In genomic region chr10:9605231-9605630, GRCh38 we compare ENCODE assay signal across 1 cellular context.
TF ChIP-seq lines count a peak whose summit lies in the region.

No MANE protein-coding gene starts in this region.

TF ChIP-seq in GM23338, 12 proteins besides CTCF, POLR2A, EP300 and RAD21 (continued from another document):
- no peak for TF ChIP-seq REST (IDR thresholded peaks at IDR 0.05; ENCODE audit: unreplicated experiment)
- no peak for TF ChIP-seq CREB1 (CRISPR knock-in tag; IDR thresholded peaks at IDR 0.05; ENCODE audit: low read depth)
- TF ChIP-seq EZH2phosphoT487 (IDR thresholded peaks at IDR 0.05; ENCODE audit: unreplicated experiment) = no peak
- TF ChIP-seq ZNF114 (CRISPR knock-in tag; IDR thresholded peaks at IDR 0.05) = no peak
- TF ChIP-seq ZNF331 (CRISPR knock-in tag; IDR thresholded peaks at IDR 0.05; ENCODE audit: low read depth) = no peak
